Comparison of ENCODE assay signal across 8 cellular contexts in genomic region chr1:89822109-89822962, GRCh38. TPM values are rescaled to one million over a fixed set of nuclear protein-coding genes. Genes with fewer than 3 reads are reported as not detected.
DNase-seq lines count a peak whose midpoint lies in the region; ATAC-seq, FAIRE-seq and TF ChIP-seq lines count a peak whose summit lies in the region.

No MANE protein-coding gene starts in this region.

- H3K36me3 ChIP-seq in trophoblast cell (ENCODE audit: control insufficient read depth in 1 of 2, insufficient read depth in 2 of 2, low read length in 2 of 2), result no peaks in the 10 kb centered on the region

- peaks cover 4 to 8% of the 10 kb centered on the region in 2 experiments for H3K4me1 ChIP-seq in trophoblast cell (ENCODE audit: control insufficient read depth in 1 of 2, insufficient read depth in 2 of 2, low read length in 2 of 2)

- no peak overlapping the region for H3K23ac ChIP-seq in trophoblast cell (ENCODE audit: low read length)

- DNase-seq in SKM-1 treated with dmso at 0.1 percent for 144 hours (lab: John Stamatoyannopoulos, UW; ENCODE audit: unreplicated experiment) (peak; percentile 44), SKM-1 (lab: John Stamatoyannopoulos, UW; ENCODE audit: unreplicated experiment) (no peak), RWPE1 (ENCODE audit: low spot score) (no peak), epithelial cell of proximal tubule (ENCODE audit: low read depth) (no peak), trophoblast cell (peak; percentile 25 to 46), NCI-H345 (lab: John Stamatoyannopoulos, UW) (no peak), GM19239 (ENCODE audit: insufficient read length, low spot score) (no peak)

- H3K9me3 ChIP-seq in trophoblast cell (ENCODE audit: insufficient read depth, low read depth, low read length), result no peaks in the 10 kb centered on the region

- peak overlapping the region; percentile 40 for H3K14ac ChIP-seq in trophoblast cell (ENCODE audit: low read length)

- H4K12ac ChIP-seq in trophoblast cell (ENCODE audit: low read depth, low read length), result no peak overlapping the region

- H2BK120ac ChIP-seq in trophoblast cell (ENCODE audit: insufficient read depth, low read length, poor library complexity), result no peak overlapping the region

- H3K9ac ChIP-seq in trophoblast cell (ENCODE audit: low read length), result no peak overlapping the region

- H2AFZ ChIP-seq in trophoblast cell (ENCODE audit: insufficient read depth, low read length, poor library complexity), result peak overlapping the region; percentile 59

- TF ChIP-seq CTCF in RWPE1 (conservative IDR thresholded peaks at IDR 0.05; ENCODE audit: low read depth), result no peak
- no peak for TF ChIP-seq CTCF in epithelial cell of proximal tubule (conservative IDR thresholded peaks at IDR 0.05; ENCODE audit: low read depth, low read length)

- peaks cover 17% of the 10 kb centered on the region for H3K79me2 ChIP-seq in trophoblast cell (ENCODE audit: control insufficient read depth, insufficient read depth, low read length, poor library complexity)

- FAIRE-seq in GM19239 (lab: Jason Lieb, UNC), result no peak

- no CpG with 5 or more reads among the region's 17 CpGs for WGBS in trophoblast cell (ENCODE audit: extremely low coverage, insufficient coverage, insufficient read length)

- peak overlapping the region; percentile 83 for H3K4ac ChIP-seq in trophoblast cell (ENCODE audit: low read depth, low read length)

- no peak overlapping the region for H2BK12ac ChIP-seq in trophoblast cell (ENCODE audit: low read length)

- ATAC-seq in HG03159 (IDR thresholded peaks at IDR 0.05; ENCODE audit: unreplicated experiment), result no peak

- POLR2A ChIA-PET in RWPE1 (lab: Yijun Ruan, JAX; ENCODE audit: low non-redundant PET), result no interaction called here

- CTCF ChIA-PET in RWPE1 (lab: Yijun Ruan, JAX), result interaction anchor here (0.6 kb wide), 1 partner anchor 35 kb away, joined by 3 read pairs; no protein-coding TSS in a partner anchor

- H4K91ac ChIP-seq in trophoblast cell (ENCODE audit: low read depth, low read length), result peak overlapping the region; percentile 15

- peak overlapping the region; percentile 78 for H3K4me2 ChIP-seq in trophoblast cell (ENCODE audit: low read length)

- H3K27me3 ChIP-seq in trophoblast cell (ENCODE audit: insufficient read depth, low read length), result no peaks in the 10 kb centered on the region

- no peak overlapping the region for H2BK5ac ChIP-seq in trophoblast cell (ENCODE audit: low read depth, low read length, poor library complexity)

- H3K18ac ChIP-seq in trophoblast cell (ENCODE audit: low read length), result peak overlapping the region; percentile 89

- peak overlapping the region; percentile 79 for H4K8ac ChIP-seq in trophoblast cell (ENCODE audit: low read depth, low read length)

- peak overlapping the region; percentile 39 for H2AK5ac ChIP-seq in trophoblast cell (ENCODE audit: low read length)

- peaks cover 13% of the 10 kb centered on the region for H3K79me1 ChIP-seq in trophoblast cell (ENCODE audit: low read length)

- H3K4me3 ChIP-seq in epithelial cell of proximal tubule (ENCODE audit: low read depth, low read length) (peak overlapping the region; percentile 63), trophoblast cell (ENCODE audit: low read depth, low read length) (peak overlapping the region; percentile 95)

- peak overlapping the region; percentile 76 for H3K27ac ChIP-seq in RWPE1
- H3K27ac ChIP-seq in trophoblast cell (ENCODE audit: low read depth, low read length), result no peak overlapping the region

RNA-seq across cellular contexts. Expression of gene LRRC8D, which starts 1.5 kb away (rescaled TPM):
- total RNA-seq in epithelial cell of proximal tubule, result 27.1 and 33.8 TPM in 2 replicates
- polyA plus RNA-seq in trophoblast cell (2013), result 33.4 and 34.4 TPM in 2 replicates

Comparison
In these comparisons a context has a peak if more than half of its experiments do, and no peak if none do; other contexts are left out.
1. DNase-seq: peak in SKM-1 treated with dmso at 0.1 percent for 144 hours (single experiment) and trophoblast cell (2 of 2); none in SKM-1 (single experiment), RWPE1 (single experiment), epithelial cell of proximal tubule (single experiment), NCI-H345 (single experiment) and GM19239 (single experiment).